In genomic region chr2:27425039-27425438, GRCh38 we compare ENCODE assay signal across 1 cellular context.
TF ChIP-seq lines count a peak whose summit lies in the region.

No MANE protein-coding gene starts in this region.

TF ChIP-seq in HepG2, 621 proteins besides CTCF, POLR2A, EP300 and RAD21:
- TF ChIP-seq ADNP (CRISPR knock-in tag; IDR thresholded peaks at IDR 0.05): peak; percentile 75; the same call in 1 of the 2 replicates
- peak; percentile 46; the same call in 1 of the 2 replicates for TF ChIP-seq ZNF460 (CRISPR knock-in tag; IDR thresholded peaks at IDR 0.05; ENCODE audit: borderline replicate concordance)
- TF ChIP-seq ZFY (CRISPR knock-in tag; IDR thresholded peaks at IDR 0.05): peak; percentile 43; the same call in 1 of the 2 replicates
- 0 out of 2 replicates have a peak, but pooled peaks have one; percentile 42 for TF ChIP-seq RCOR2 (CRISPR knock-in tag; IDR thresholded peaks at IDR 0.05)
- TF ChIP-seq MEIS1 (CRISPR knock-in tag; IDR thresholded peaks at IDR 0.05; ENCODE audit: borderline replicate concordance): 0 out of 2 replicates have a peak, but pooled peaks have one; percentile 40
- 0 out of 2 replicates have a peak, but pooled peaks have one; percentile 60 for TF ChIP-seq ZMYM2 (CRISPR knock-in tag; IDR thresholded peaks at IDR 0.05)
- peak; percentile 28; the same call in 1 of the 2 replicates for TF ChIP-seq PITX1 (CRISPR knock-in tag; IDR thresholded peaks at IDR 0.05)
- TF ChIP-seq ZNF18 (CRISPR knock-in tag; IDR thresholded peaks at IDR 0.05; ENCODE audit: insufficient replicate concordance): peak; percentile 65
- TF ChIP-seq SRF (IDR thresholded peaks at IDR 0.05; ENCODE audit: low read depth, low read length): 0 out of 2 replicates have a peak, but pooled peaks have one; percentile 20
- peak; percentile 89 for TF ChIP-seq HNF1A (IDR thresholded peaks at IDR 0.05; ENCODE audit: low read depth)
- peak; percentile 88 for TF ChIP-seq HNF1A (CRISPR knock-in tag; IDR thresholded peaks at IDR 0.05; ENCODE audit: borderline replicate concordance)
- TF ChIP-seq ZGPAT (CRISPR knock-in tag; IDR thresholded peaks at IDR 0.05): 0 out of 2 replicates have a peak, but pooled peaks have one; percentile 18
- 0 out of 2 replicates have a peak, but pooled peaks have one; percentile 20 for TF ChIP-seq ZNF503 (CRISPR knock-in tag; IDR thresholded peaks at IDR 0.05)
- peak; percentile 50; the same call in 1 of the 2 replicates for TF ChIP-seq TBX2 (CRISPR knock-in tag; IDR thresholded peaks at IDR 0.05; ENCODE audit: borderline replicate concordance)
- TF ChIP-seq ZFX (CRISPR knock-in tag; IDR thresholded peaks at IDR 0.05; ENCODE audit: low read depth): peak; percentile 35; the same call in 1 of the 2 replicates
- peak; percentile 59 for TF ChIP-seq RARA (CRISPR knock-in tag; IDR thresholded peaks at IDR 0.05)
- peak; percentile 12; the same call in 1 of the 2 replicates for TF ChIP-seq MED1 (CRISPR knock-in tag; IDR thresholded peaks at IDR 0.05)
- 0 out of 2 replicates have a peak, but pooled peaks have one; percentile 6 for TF ChIP-seq HNF1B (CRISPR knock-in tag; IDR thresholded peaks at IDR 0.05)
- TF ChIP-seq ZNF609 (CRISPR knock-in tag; IDR thresholded peaks at IDR 0.05; ENCODE audit: borderline replicate concordance): 0 out of 2 replicates have a peak, but pooled peaks have one; percentile 18
- 0 out of 2 replicates have a peak, but pooled peaks have one; percentile 34 for TF ChIP-seq ZMYM4 (CRISPR knock-in tag; IDR thresholded peaks at IDR 0.05)
- TF ChIP-seq ZNF362 (CRISPR knock-in tag; IDR thresholded peaks at IDR 0.05; ENCODE audit: borderline replicate concordance): peak; percentile 36; the same call in 1 of the 2 replicates
